ENCODE assay signal across 12 cellular contexts in the genomic region with DNA sequence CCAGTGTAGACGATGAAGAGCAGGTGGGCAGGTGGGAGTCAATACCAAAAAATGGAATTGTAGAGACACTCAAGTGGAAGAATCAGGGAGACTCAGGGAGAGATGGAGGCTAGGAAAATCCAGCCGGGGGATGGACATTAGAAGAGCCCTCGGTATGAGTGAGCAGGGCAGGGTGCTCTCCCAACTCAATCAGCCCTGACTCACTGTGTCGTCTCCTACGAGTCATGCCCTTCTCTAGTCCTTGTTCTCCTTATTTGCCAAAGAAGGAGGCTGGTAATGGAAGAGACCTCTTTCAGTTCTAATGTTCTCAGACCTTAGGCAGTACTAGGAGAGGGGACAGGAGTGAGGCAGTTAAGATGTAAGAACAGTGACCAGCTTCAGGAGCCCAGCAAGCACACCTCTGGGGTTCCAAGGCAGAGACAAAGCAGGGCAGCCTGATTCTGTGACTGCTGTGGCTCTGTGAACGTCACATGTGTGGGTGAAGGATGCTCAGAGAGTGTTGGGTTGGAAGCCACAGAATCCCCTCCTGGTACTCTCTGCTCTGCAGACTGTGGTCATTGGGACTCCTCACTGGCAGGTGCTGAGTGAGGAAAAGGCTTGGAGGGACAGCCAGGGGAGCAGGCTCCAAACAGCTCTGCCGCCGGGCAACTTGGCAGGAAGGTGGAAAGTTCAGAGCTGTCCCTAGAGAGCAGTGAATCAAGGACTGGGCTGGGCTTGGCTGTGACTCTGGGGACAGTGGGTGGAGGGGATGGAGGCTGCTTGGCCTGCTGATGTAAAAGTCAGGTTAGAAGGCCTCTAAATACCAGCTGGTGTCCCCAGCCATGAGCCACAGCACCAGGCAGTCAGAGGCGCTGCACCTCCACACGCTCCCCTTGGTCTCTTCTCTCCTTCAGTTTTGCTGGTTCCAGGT. TPM values are rescaled to one million over a fixed set of nuclear protein-coding genes. Genes with fewer than 3 reads are reported as not detected.
DNase-seq lines count a peak whose midpoint lies in the region; ATAC-seq and TF ChIP-seq lines count a peak whose summit lies in the region.
"Had no signal": no experiment of that assay in that cellular context is flagged by ENCODE, and none has a peak within 500 bp of the region (broad histone marks: within the 10 kb centered on the region; RNA-seq: fewer than 3 reads in every experiment).

No MANE protein-coding gene starts in this region.

- no peak for TF ChIP-seq CTCF in RWPE2 (IDR thresholded peaks at IDR 0.05; ENCODE audit: poor library complexity, severe bottlenecking)

- peaks cover 35% of the 10 kb centered on the region for H3K27me3 Mint-ChIP-seq in T-helper 2 cell treated with Interferon-gamma antibody and Interleukin-4, amounts not matched to agents 5 μg/mL and 100 μg/mL, for 36 hours (ENCODE audit: low read depth)
- H3K27me3 Mint-ChIP-seq in stimulated activated memory B cell treated with anti-CD40 and anti-IgM and Interleukin-4, amounts not matched to agents 10 μg/mL and 1 μg/mL and 100 μg/mL, for 72 hours, result peaks cover 49% of the 10 kb centered on the region

- H3K4me3 ChIP-seq in RWPE2 (ENCODE audit: severe bottlenecking), result no peak overlapping the region

- no peak overlapping the region for H3K27ac Mint-ChIP-seq in T-helper 2 cell treated with Interferon-gamma antibody and Interleukin-4, amounts not matched to agents 5 μg/mL and 100 μg/mL, for 36 hours
- peak overlapping the region; percentile 49 for H3K27ac Mint-ChIP-seq in stimulated activated memory B cell treated with anti-CD40 and anti-IgM and Interleukin-4, amounts not matched to agents 10 μg/mL and 1 μg/mL and 100 μg/mL, for 72 hours

- peak; percentile 70; the same call in 2 of the 3 replicates for ATAC-seq in RWPE2 (ENCODE audit: low read depth)
- ATAC-seq in left cardiac atrium, result peak; percentile 90 to 93
- ATAC-seq in stimulated activated memory B cell treated with anti-CD40 and anti-IgM and Interleukin-4, amounts not matched to agents 10 μg/mL and 1 μg/mL and 100 μg/mL, for 72 hours, result peak; percentile 77
- ATAC-seq in GM19467 (IDR thresholded peaks at IDR 0.05; ENCODE audit: unreplicated experiment), result no peak
- ATAC-seq: HepG2 had no signal

- no peak overlapping the region for H3K27ac ChIP-seq in RWPE2 (ENCODE audit: poor library complexity, severe bottlenecking)

- H3K9me3 ChIP-seq in RWPE2 (ENCODE audit: severe bottlenecking), result no peaks in the 10 kb centered on the region

- intact Hi-C loops in left cardiac atrium (cut with DNase I), result no loop called here

- H3K36me3 Mint-ChIP-seq in T-helper 2 cell treated with Interferon-gamma antibody and Interleukin-4, amounts not matched to agents 5 μg/mL and 100 μg/mL, for 36 hours (ENCODE audit: low read depth), result no peaks in the 10 kb centered on the region
- H3K36me3 Mint-ChIP-seq in stimulated activated memory B cell treated with anti-CD40 and anti-IgM and Interleukin-4, amounts not matched to agents 10 μg/mL and 1 μg/mL and 100 μg/mL, for 72 hours, result no peaks in the 10 kb centered on the region

- H3K4me1 ChIP-seq in RWPE2 (ENCODE audit: insufficient read depth, poor library complexity, severe bottlenecking), result no peaks in the 10 kb centered on the region

- DNase-seq in T-helper 2 cell treated with Interferon-gamma antibody and Interleukin-4, amounts not matched to agents 5 μg/mL and 100 μg/mL, for 36 hours (ENCODE audit: low spot score), result peak; percentile 6
- no peak for DNase-seq in T-helper 2 cell
- DNase-seq in RWPE2 (ENCODE audit: low spot score), result no peak
- peak; percentile 74 for DNase-seq in left cardiac atrium
- DNase-seq in SKM-1 (lab: John Stamatoyannopoulos, UW; ENCODE audit: unreplicated experiment), result no peak
- no peak for DNase-seq in pons (ENCODE audit: low spot score)
- DNase-seq: NCI-H510A had no signal

- no peak overlapping the region for H3K4me3 Mint-ChIP-seq in T-helper 2 cell treated with Interferon-gamma antibody and Interleukin-4, amounts not matched to agents 5 μg/mL and 100 μg/mL, for 36 hours
- no peak overlapping the region for H3K4me3 Mint-ChIP-seq in stimulated activated memory B cell treated with anti-CD40 and anti-IgM and Interleukin-4, amounts not matched to agents 10 μg/mL and 1 μg/mL and 100 μg/mL, for 72 hours

- H3K9me3 Mint-ChIP-seq in T-helper 2 cell treated with Interferon-gamma antibody and Interleukin-4, amounts not matched to agents 5 μg/mL and 100 μg/mL, for 36 hours, result no peaks in the 10 kb centered on the region
- no peaks in the 10 kb centered on the region for H3K9me3 Mint-ChIP-seq in stimulated activated memory B cell treated with anti-CD40 and anti-IgM and Interleukin-4, amounts not matched to agents 10 μg/mL and 1 μg/mL and 100 μg/mL, for 72 hours

- H3K27me3 ChIP-seq in RWPE2 (ENCODE audit: insufficient read depth, poor library complexity, severe bottlenecking), result no peaks in the 10 kb centered on the region

- H3K4me1 Mint-ChIP-seq in T-helper 2 cell treated with Interferon-gamma antibody and Interleukin-4, amounts not matched to agents 5 μg/mL and 100 μg/mL, for 36 hours (ENCODE audit: low read depth), result no peaks in the 10 kb centered on the region
- peaks cover 28% of the 10 kb centered on the region for H3K4me1 Mint-ChIP-seq in stimulated activated memory B cell treated with anti-CD40 and anti-IgM and Interleukin-4, amounts not matched to agents 10 μg/mL and 1 μg/mL and 100 μg/mL, for 72 hours

- no peaks in the 10 kb centered on the region for H3K36me3 ChIP-seq in RWPE2 (ENCODE audit: low read depth)

RNA-seq across cellular contexts. Expression of gene GJA5, which starts 11.1 kb away (rescaled TPM):
- 10 to 100 TPM; 39.4 to 54.6 TPM for total RNA-seq in left cardiac atrium
- total RNA-seq: A673; HepG2; T-helper 2 cell treated with Interferon-gamma antibody and Interleukin-4, amounts not matched to agents 100 ng/mL and 5 ng/mL, for 36 hours had no signal

Comparison
In these comparisons a context has a peak if more than half of its experiments do, and no peak if none do; other contexts are left out.
1. DNase-seq: peak in T-helper 2 cell treated with Interferon-gamma antibody and Interleukin-4, amounts not matched to agents 5 μg/mL and 100 μg/mL, for 36 hours (single experiment) and left cardiac atrium (single experiment); none in T-helper 2 cell (0 of 5), RWPE2 (single experiment), SKM-1 (single experiment) and pons (single experiment).